ENCODE assay signal across 8 cellular contexts in the genomic region with DNA sequence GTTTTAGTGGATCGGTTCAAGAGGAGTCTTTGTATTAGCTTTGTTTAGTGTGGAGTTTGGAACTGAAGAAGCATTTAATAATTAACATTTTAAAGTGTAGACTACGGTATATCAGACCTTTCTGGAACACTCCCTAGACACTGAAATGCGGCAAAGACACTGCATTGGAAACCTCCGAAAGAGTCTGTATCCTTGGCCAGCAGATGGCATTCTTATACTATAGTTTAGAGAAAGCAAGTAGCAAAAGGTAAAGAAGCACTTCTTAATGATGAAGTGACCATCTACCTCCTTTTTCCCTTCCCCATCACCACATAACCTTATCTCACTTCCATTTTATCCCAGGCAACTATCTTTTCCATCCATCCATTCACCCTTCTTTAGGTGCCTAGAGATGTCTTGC. TPM values are rescaled to one million over a fixed set of nuclear protein-coding genes. Genes with fewer than 3 reads are reported as not detected.
DNase-seq lines count a peak whose midpoint lies in the region; ATAC-seq and TF ChIP-seq lines count a peak whose summit lies in the region.

No MANE protein-coding gene starts in this region.

- intact Hi-C loops in Right ventricle myocardium inferior (cut with DNase I) (loop anchor here (1.0 to 10.0 kb wide), 3 partner anchors 177 to 736 kb away; a partner anchor contains a TSS), cardiac septum (cut with DNase I) (loop anchor here (5.0 kb wide), 2 partner anchors 178 to 313 kb away; a partner anchor contains a TSS), right cardiac atrium (cut with DNase I) (loop anchor here in 1 of 4 donors (10.0 kb wide), 1 partner anchor 730 kb away; no protein-coding TSS in a partner anchor), tibial artery (cut with DNase I; ENCODE audit: low total_unique reads) (loop anchor here (5.0 to 10.0 kb wide), 2 partner anchors 240 to 743 kb away; no protein-coding TSS in a partner anchor)

- H3K36me3 Mint-ChIP-seq in HFFc6 (ENCODE audit: low read depth): no peaks in the 10 kb centered on the region
- H3K36me3 Mint-ChIP-seq in activated T-helper 17 cell treated with anti-CD3 and anti-CD28 coated beads, Interleukin-2, amount 50 U/mL, for 72 hours (ENCODE audit: low read depth): no peaks in the 10 kb centered on the region

- H3K36me3 ChIP-seq in tibial artery: no peaks in the 10 kb centered on the region

- H3K27ac ChIP-seq in right cardiac atrium (ENCODE audit: low read length): no peak overlapping the region
- peak overlapping the region in 1 of 2 donors; percentile 53 for H3K27ac ChIP-seq in tibial artery

- peak; percentile 69 for ATAC-seq in Right ventricle myocardium inferior
- peak; percentile 59 for ATAC-seq in activated T-helper 17 cell treated with anti-CD3 and anti-CD28 coated beads, Interleukin-2, amount 50 U/mL, for 72 hours (replicated peaks)
- ATAC-seq in right cardiac atrium: peak; percentile 67 to 71

- H3K4me1 ChIP-seq in right cardiac atrium (ENCODE audit: control insufficient read depth, insufficient read depth, low read length) (no peaks in the 10 kb centered on the region), tibial artery (peaks cover 0 to 19% (median 0%) of the 10 kb centered on the region in 4 donors)

- WGBS in right cardiac atrium: 21% methylated on average over 4 of the region's 4 CpGs

- H3K4me3 Mint-ChIP-seq in HFFc6: no peak overlapping the region
- H3K4me3 Mint-ChIP-seq in activated T-helper 17 cell treated with anti-CD3 and anti-CD28 coated beads, Interleukin-2, amount 50 U/mL, for 72 hours: no peak overlapping the region

- TF ChIP-seq CTCF in HFFc6 (IDR thresholded peaks at IDR 0.05) (peak; percentile 73), tibial artery (IDR thresholded peaks at IDR 0.05) (peak; percentile 58 to 66)

- H3K4me3 ChIP-seq in right cardiac atrium (ENCODE audit: low read length): no peak overlapping the region
- H3K4me3 ChIP-seq in tibial artery: no peak overlapping the region

- H3K4me1 Mint-ChIP-seq in HFFc6 (ENCODE audit: low read depth): peaks cover 26% of the 10 kb centered on the region
- H3K4me1 Mint-ChIP-seq in activated T-helper 17 cell treated with anti-CD3 and anti-CD28 coated beads, Interleukin-2, amount 50 U/mL, for 72 hours: no peaks in the 10 kb centered on the region

- no peaks in the 10 kb centered on the region for H3K27me3 ChIP-seq in right cardiac atrium (ENCODE audit: control insufficient read depth, insufficient read depth)
- no peaks in the 10 kb centered on the region for H3K27me3 ChIP-seq in tibial artery

- no peaks in the 10 kb centered on the region for H3K27me3 Mint-ChIP-seq in HFFc6 (ENCODE audit: insufficient read depth)
- peaks cover 21% of the 10 kb centered on the region for H3K27me3 Mint-ChIP-seq in activated T-helper 17 cell treated with anti-CD3 and anti-CD28 coated beads, Interleukin-2, amount 50 U/mL, for 72 hours

- peak overlapping the region; percentile 1; the same call in 1 of the 2 replicates for H3K27ac Mint-ChIP-seq in HFFc6
- H3K27ac Mint-ChIP-seq in activated T-helper 17 cell treated with anti-CD3 and anti-CD28 coated beads, Interleukin-2, amount 50 U/mL, for 72 hours: no peak overlapping the region

- DNase-seq in Right ventricle myocardium inferior (ENCODE audit: missing footprints) (no peak), cardiac septum (ENCODE audit: low spot score) (no peak), HFFc6 (peak; percentile 54), NCI-H2107 (lab: John Stamatoyannopoulos, UW) (peak; percentile 0), right cardiac atrium (no peak), tibial artery (no peak), islet precursor cell (no peak)

- no peaks in the 10 kb centered on the region for H3K9me3 Mint-ChIP-seq in HFFc6
- no peaks in the 10 kb centered on the region for H3K9me3 Mint-ChIP-seq in activated T-helper 17 cell treated with anti-CD3 and anti-CD28 coated beads, Interleukin-2, amount 50 U/mL, for 72 hours

- H3K9me3 ChIP-seq in right cardiac atrium (ENCODE audit: control insufficient read depth, low read length): no peaks in the 10 kb centered on the region
- no peaks in the 10 kb centered on the region for H3K9me3 ChIP-seq in tibial artery

RNA-seq across cellular contexts. Expression of a gene that starts 7.6 kb away (rescaled TPM):
- total RNA-seq in Right ventricle myocardium inferior (not detected), cardiac septum (0.57 TPM), right cardiac atrium (not detected)
- total RNA-seq in HFFc6 (2021; fragmentation: NEBNext Ultra II Directional; extraction: Animal tissue kit (Norgen Biotek cat#: 25700)): not detected
- not detected for total RNA-seq in activated T-helper 17 cell treated with anti-CD3 and anti-CD28 coated beads, Interleukin-2, amount 50 U/mL, for 72 hours
- polyA plus RNA-seq in right cardiac atrium: 0.63 TPM

Comparison
In these comparisons a context has a peak if more than half of its experiments do, and no peak if none do; other contexts are left out.
1. DNase-seq: peak in HFFc6 (single experiment) and NCI-H2107 (single experiment); none in Right ventricle myocardium inferior (single experiment), cardiac septum (single experiment), right cardiac atrium (0 of 3), tibial artery (0 of 2) and islet precursor cell (single experiment).
2. Peak in every context shown above with its lines, with median percentiles within 50 percentile points of each other: ATAC-seq.